ENCODE assay signal across 18 cellular contexts in the genomic region with DNA sequence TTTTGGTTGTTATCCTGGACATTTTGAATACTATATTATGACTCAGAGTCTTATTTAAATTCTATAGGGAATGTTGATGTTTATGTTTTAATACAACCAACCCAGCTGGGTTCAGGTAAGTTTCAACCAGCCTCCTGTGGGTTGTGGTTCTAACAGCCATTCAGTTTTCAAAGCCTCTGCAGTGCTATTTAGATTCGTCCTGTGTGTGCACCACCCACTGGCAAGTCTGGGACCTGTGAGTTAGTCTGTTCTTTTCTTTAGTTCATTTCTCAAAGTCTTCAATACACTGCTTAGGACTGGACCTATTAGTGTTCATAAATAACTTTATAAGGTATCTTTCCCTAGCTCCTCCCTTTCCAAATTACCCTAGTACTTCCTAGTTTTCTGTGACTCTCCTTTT.
"Had no signal": no experiment of that assay in that cellular context is flagged by ENCODE, and none has a peak within 500 bp of the region (broad histone marks: within the 10 kb centered on the region; RNA-seq: fewer than 3 reads in every experiment).

No MANE protein-coding gene starts in this region.

- H3K9me3 ChIP-seq: ovary had no signal

- H3K4me3 ChIP-seq: left ventricle myocardium inferior, ovary, psoas muscle, tibial artery had no signal

- H3K4me1 Mint-ChIP-seq: activated naive CD4-positive, alpha-beta T cell treated with anti-CD3 and anti-CD28 coated beads, Interleukin-2, amount 50 U/mL, for 24 hours; natural killer cell had no signal

- H3K27ac Mint-ChIP-seq: activated naive CD4-positive, alpha-beta T cell treated with anti-CD3 and anti-CD28 coated beads, Interleukin-2, amount 50 U/mL, for 24 hours; brain; natural killer cell; stimulated activated naive CD8-positive, alpha-beta T cell treated with anti-CD3 and anti-CD28 coated beads, Interleukin-15, Interleukin-2, amounts not matched to agents 100 ng/mL and 50 ng/mL, for 24 hours; T-helper 2 cell treated with Interferon-gamma antibody and Interleukin-4, amounts not matched to agents 5 μg/mL and 100 μg/mL, for 36 hours; WTC11 had no signal

- H3K27ac ChIP-seq: left ventricle myocardium inferior, ovary, psoas muscle, tibial artery had no signal

- H3K4me1 ChIP-seq: left ventricle myocardium inferior, psoas muscle, tibial artery had no signal

- H3K9me3 Mint-ChIP-seq: natural killer cell; stimulated activated naive CD8-positive, alpha-beta T cell treated with anti-CD3 and anti-CD28 coated beads, Interleukin-15, Interleukin-2, amounts not matched to agents 100 ng/mL and 50 ng/mL, for 24 hours; T-helper 2 cell treated with Interferon-gamma antibody and Interleukin-4, amounts not matched to agents 5 μg/mL and 100 μg/mL, for 36 hours; WTC11 had no signal

- H3K36me3 ChIP-seq: left ventricle myocardium inferior, ovary, tibial artery had no signal

- H3K36me3 Mint-ChIP-seq: brain, natural killer cell, WTC11 had no signal

- H3K4me3 Mint-ChIP-seq: activated naive CD4-positive, alpha-beta T cell treated with anti-CD3 and anti-CD28 coated beads, Interleukin-2, amount 50 U/mL, for 24 hours; brain; natural killer cell; stimulated activated naive CD8-positive, alpha-beta T cell treated with anti-CD3 and anti-CD28 coated beads, Interleukin-15, Interleukin-2, amounts not matched to agents 100 ng/mL and 50 ng/mL, for 24 hours; T-helper 2 cell treated with Interferon-gamma antibody and Interleukin-4, amounts not matched to agents 5 μg/mL and 100 μg/mL, for 36 hours; WTC11 had no signal

- DNase-seq: activated gamma-delta T cell treated with Interleukin-2 at 50 U/mL for 16 hours; activated T-cell treated with anti-CD3 and anti-CD28 coated beads, Interleukin-2, amount 50 U/mL, for 1 hour; aorta; effector CD4-positive, alpha-beta T cell; foreskin melanocyte; left ventricle myocardium inferior; natural killer cell; ovary; psoas muscle; right cardiac atrium; stimulated activated CD4-positive, alpha-beta T cell treated with anti-CD3 and anti-CD28 coated beads, Interleukin-1b, Interleukin-23, amount 100 ng/mL, for 48 hours; substantia nigra; tibial artery had no signal

- H3K27me3 ChIP-seq: ovary, tibial artery had no signal
